8 cellular contexts compared by ENCODE assay signal in the genomic region with DNA sequence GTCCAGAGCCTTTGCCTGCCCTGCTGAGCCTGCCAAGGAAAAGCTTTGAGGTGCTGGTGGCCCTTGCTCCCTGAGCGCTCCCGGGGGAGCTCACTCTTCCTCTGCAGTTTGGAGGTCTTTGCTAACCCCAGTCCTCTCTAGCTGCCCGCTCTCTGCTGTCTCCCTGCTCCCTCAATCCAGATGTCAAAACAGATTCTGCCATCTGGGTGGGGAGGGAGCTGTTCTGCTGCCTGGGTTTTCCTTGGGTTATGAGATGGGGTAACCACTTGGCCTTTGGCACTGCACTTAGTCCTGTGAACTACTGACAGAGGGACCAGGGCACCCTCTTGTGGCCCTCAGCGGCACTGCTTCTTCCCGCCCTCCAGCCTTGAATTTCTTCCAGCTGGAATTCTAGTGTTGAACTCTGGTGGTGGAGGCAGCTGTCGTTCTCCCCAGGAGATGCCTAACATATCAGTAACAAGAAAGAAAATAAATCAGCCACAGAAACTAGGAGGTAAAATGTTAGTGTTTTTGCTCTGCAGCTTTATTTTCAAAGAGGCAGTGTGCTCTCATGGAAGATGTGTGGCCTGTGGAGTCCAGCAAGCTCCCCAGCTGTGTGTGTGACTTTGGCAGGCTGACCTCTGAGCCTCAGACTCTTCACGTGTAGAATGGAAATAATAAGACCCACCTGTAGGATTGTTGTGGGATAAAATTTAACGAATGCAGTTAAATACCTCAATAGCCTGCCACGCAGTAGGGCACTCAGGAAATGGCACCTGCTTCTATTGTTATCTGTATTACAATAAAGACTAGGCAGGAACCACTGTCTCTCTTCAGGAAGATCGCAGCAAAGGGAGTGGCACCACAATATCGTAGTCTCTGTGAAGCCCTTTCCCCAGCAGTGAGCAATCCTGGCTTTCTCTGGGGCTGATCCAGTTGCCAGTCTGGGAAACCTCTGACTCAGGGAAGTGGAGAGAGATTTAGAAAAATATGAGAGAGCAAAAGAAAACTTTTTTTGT. TPM values are rescaled to one million over a fixed set of nuclear protein-coding genes. Genes with fewer than 3 reads are reported as not detected.
A peak's percentile ranks its signal among the peaks of the same experiment; 100 is the strongest.
DNase-seq lines count a peak whose midpoint lies in the region; ATAC-seq and TF ChIP-seq lines count a peak whose summit lies in the region.

No MANE protein-coding gene starts in this region.

- H3K36me3 ChIP-seq in BLaER1 treated with 17β-estradiol and CSF1 and Interleukin-3, amounts not matched to agents 10 nM and 100 nM: peaks cover 0 to 24% (median 8%) of the 10 kb centered on the region in 11 experiments; a peak in 11 of 22 replicates
- no peaks in the 10 kb centered on the region for H3K36me3 ChIP-seq in kidney epithelial cell (ENCODE audit: control insufficient read depth, insufficient read depth, low read length)

- H3K4me3 ChIP-seq in BLaER1 treated with 17β-estradiol and CSF1 and Interleukin-3, amounts not matched to agents 10 nM and 100 nM: no peak overlapping the region
- H3K4me3 ChIP-seq in kidney epithelial cell (ENCODE audit: low read depth, low read length): no peak overlapping the region

- peaks cover 0 to 68% (median 26%) of the 10 kb centered on the region in 11 experiments; a peak in 11 of 22 replicates for H4K20me1 ChIP-seq in BLaER1 treated with 17β-estradiol and CSF1 and Interleukin-3, amounts not matched to agents 10 nM and 100 nM

- no peaks in the 10 kb centered on the region for H3K9me3 ChIP-seq in BLaER1 treated with 17β-estradiol and CSF1 and Interleukin-3, amounts not matched to agents 10 nM and 100 nM (replicated peaks in 1 of 11)

- no peaks in the 10 kb centered on the region for H3K27me3 ChIP-seq in BLaER1 treated with 17β-estradiol and CSF1 and Interleukin-3, amounts not matched to agents 10 nM and 100 nM
- H3K27me3 ChIP-seq in kidney epithelial cell (ENCODE audit: control insufficient read depth, insufficient read depth, low read length): no peaks in the 10 kb centered on the region

- H3K9ac ChIP-seq in BLaER1 treated with 17β-estradiol and CSF1 and Interleukin-3, amounts not matched to agents 10 nM and 100 nM: peak overlapping the region in 1 of 11 experiments; percentile 38; a peak in 3 of 22 replicates

- no peak overlapping the region for H3K27ac ChIP-seq in BLaER1 treated with 17β-estradiol and CSF1 and Interleukin-3, amounts not matched to agents 10 nM and 100 nM
- H3K27ac ChIP-seq in caudate nucleus (ENCODE audit: low read depth, low read length): peak overlapping the region; percentile 53

- DNase-seq in NCI-H2107 treated with DMSO at 0.1 percent for 48 hours (lab: John Stamatoyannopoulos, UW; ENCODE audit: unreplicated experiment) (peak; percentile 82), UCSD-AML1 (lab: John Stamatoyannopoulos, UW; ENCODE audit: unreplicated experiment) (peak; percentile 78), caudate nucleus (lab: John Stamatoyannopoulos, UW) (peak in 58 of 61 donors; percentile 27 to 90 (median 73)), kidney epithelial cell (ENCODE audit: low read depth) (no peak)
- peak; percentile 38 to 45 for DNase-seq in stimulated activated CD4-positive, alpha-beta T cell treated with anti-CD3 and anti-CD28 coated beads, Interleukin-1b, Interleukin-23, amount 100 ng/mL, for 4 hours (ENCODE audit: low read depth in 2 of 2)

- peak overlapping the region; percentile 48 to 86 (median 72) for H3K4me2 ChIP-seq in BLaER1 treated with 17β-estradiol and CSF1 and Interleukin-3, amounts not matched to agents 10 nM and 100 nM

- H3K4me1 ChIP-seq in BLaER1 treated with 17β-estradiol and CSF1 and Interleukin-3, amounts not matched to agents 10 nM and 100 nM: peaks cover 45 to 73% (median 57%) of the 10 kb centered on the region in 10 experiments

- ATAC-seq in GM21515 (IDR thresholded peaks at IDR 0.05; ENCODE audit: unreplicated experiment) (peak; percentile 64), HG03378 (IDR thresholded peaks at IDR 0.05; ENCODE audit: unreplicated experiment) (no peak)

- peak; percentile 94 for TF ChIP-seq CTCF in kidney epithelial cell (IDR thresholded peaks at IDR 0.05; ENCODE audit: insufficient read depth, low read length, poor library complexity, severe bottlenecking)

RNA-seq across cellular contexts. Expression of gene ARFGAP2, which starts 23.4 kb away (rescaled TPM):
- total RNA-seq in kidney epithelial cell: 95.7 and 106 TPM in 2 replicates

RNA-seq across cellular contexts. Expression of gene PACSIN3, which starts 33.0 kb away (rescaled TPM):
- 37.9 and 57.4 TPM in 2 replicates for total RNA-seq in kidney epithelial cell
